In the genomic region with DNA sequence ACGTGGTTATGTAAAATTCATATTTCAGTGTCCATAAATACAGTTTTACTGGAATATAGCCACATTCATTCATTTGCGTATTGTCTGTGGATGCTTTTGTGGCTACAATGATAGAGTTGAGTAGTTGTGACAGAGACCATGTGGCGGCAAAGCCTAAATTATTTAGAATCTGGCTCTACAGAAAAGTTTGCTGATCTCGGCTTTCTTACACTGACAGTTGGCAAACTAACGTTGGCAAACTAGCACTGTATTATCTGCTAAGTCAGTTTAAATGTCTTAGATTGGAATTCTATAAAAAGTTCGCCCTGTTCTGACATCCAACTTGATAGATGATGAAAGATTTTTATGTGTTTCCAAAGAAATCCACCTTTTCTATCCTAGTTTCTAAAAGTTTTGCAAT, we compare ENCODE assay signal across 28 cellular contexts. TPM values are rescaled to one million over a fixed set of nuclear protein-coding genes. Genes with fewer than 3 reads are reported as not detected.
DNase-seq lines count a peak whose midpoint lies in the region; ATAC-seq, FAIRE-seq and TF ChIP-seq lines count a peak whose summit lies in the region.
"Had no signal": no experiment of that assay in that cellular context is flagged by ENCODE, and none has a peak within 500 bp of the region (broad histone marks: within the 10 kb centered on the region; RNA-seq: fewer than 3 reads in every experiment).

No MANE protein-coding gene starts in this region.

- peaks cover 24% of the 10 kb centered on the region for H3K79me2 ChIP-seq in Karpas-422 (ENCODE audit: low read length)
- H3K79me2 ChIP-seq in K562 (ENCODE audit: control insufficient read depth, insufficient read depth, low read length), result peaks cover 16% of the 10 kb centered on the region
- peaks cover 32% of the 10 kb centered on the region for H3K79me2 ChIP-seq in smooth muscle cell (ENCODE audit: low read depth)

- CTCF ChIA-PET in K562 (lab: Yijun Ruan, JAX; ENCODE audit: low intra/inter-chr PET ratio), result interaction anchor here (2.6 to 2.7 kb wide), 2 partner anchors 64 to 129 kb away, joined by 12 to 14 read pairs; no protein-coding TSS in a partner anchor

- intact Hi-C loops in K562 (cut with micrococcal nuclease) (no loop called here), spleen (cut with DNase I; ENCODE audit: low total_unique reads) (loop anchor here (5.0 kb wide), 1 partner anchor 130 kb away; the partner anchor contains the start of gene POP5), esophagus squamous epithelium (cut with DNase I) (loop anchor here (5.0 kb wide), 1 partner anchor 65 kb away; no protein-coding TSS in a partner anchor)

- H3K9ac ChIP-seq in BLaER1 treated with 17β-estradiol and CSF1 and Interleukin-3, amounts not matched to agents 10 nM and 100 nM, result no peak overlapping the region; a peak in 1 of 22 replicates
- H3K9ac ChIP-seq in Karpas-422 (ENCODE audit: low read length) (no peak overlapping the region), K562 (ENCODE audit: insufficient read depth in 1 of 2, low read depth in 2 of 2, low read length in 2 of 2) (no peak overlapping the region), smooth muscle cell (ENCODE audit: low read depth) (no peak overlapping the region)

- no peaks in the 10 kb centered on the region for H3K9me3 Mint-ChIP-seq in neural crest cell
- H3K9me3 Mint-ChIP-seq: activated naive CD8-positive, alpha-beta T cell treated with anti-CD3 and anti-CD28 coated beads, Interleukin-2, amount 10 ng/mL, durations not matched to agents 7 days and 5 days; dendritic cell treated with granulocyte-macrophage colony-stimulating factor and Interleukin-4, amounts not matched to agents 40 ng/mL and 50 ng/mL, for 4 days; memory B cell had no signal

- DNase-seq in Karpas-422 (no peak), K562 (ENCODE audit: extremely low read depth in 1 of 4, low spot score in 3 of 4) (no peak), neural crest cell (ENCODE audit: low read depth, low spot score) (no peak), spleen (no peak), smooth muscle cell (lab: John Stamatoyannopoulos, UW; ENCODE audit: unreplicated experiment) (no peak), esophagus squamous epithelium (lab: John Stamatoyannopoulos, UW) (no peak)
- DNase-seq: activated CD4-positive, CD25-positive, alpha-beta regulatory T cell treated with anti-CD3 and anti-CD28 coated beads, Interleukin-2, amount 50 U/mL, for 72 hours; activated effector memory CD4-positive, alpha-beta T cell treated with anti-CD3 and anti-CD28 coated beads, Interleukin-2, amount 50 U/mL, for 16 hours; activated naive CD8-positive, alpha-beta T cell treated with anti-CD3 and anti-CD28 coated beads, Interleukin-2, amount 10 ng/mL, durations not matched to agents 7 days and 5 days; activated T-cell treated with anti-CD3 and anti-CD28 coated beads for 4 hours; central memory CD4-positive, alpha-beta T cell; gastrocnemius medialis; hypothalamus; MV-4-11; NCI-H1694; NCI-H524; SHP77 treated with DMSO at 0.1 percent for 48 hours; small intestine; stimulated activated CD4-positive, alpha-beta T cell treated with anti-CD3 and anti-CD28 coated beads, Interleukin-2, amount 100 ng/mL, for 24 hours; transverse colon had no signal

- no peak overlapping the region for H3K27ac ChIP-seq in BLaER1 treated with 17β-estradiol and CSF1 and Interleukin-3, amounts not matched to agents 10 nM and 100 nM
- H3K27ac ChIP-seq in Karpas-422 (ENCODE audit: low read length), result 0 out of 2 replicates have a peak overlapping the region, but pooled peaks have one; percentile 7
- H3K27ac ChIP-seq in K562 (ENCODE audit: extremely low read depth, low read depth, low read length), result no peak overlapping the region
- no peak overlapping the region for H3K27ac ChIP-seq in spleen
- no peak overlapping the region for H3K27ac ChIP-seq in smooth muscle cell (ENCODE audit: low read depth)
- no peak overlapping the region for H3K27ac ChIP-seq in esophagus squamous epithelium
- H3K27ac ChIP-seq: C4-2B had no signal

- TF ChIP-seq CTCF in K562 (IDR thresholded peaks at IDR 0.05 in 2 of 3, conservative IDR thresholded peaks at IDR 0.05 in 1 of 3; ENCODE audit: insufficient read depth in 2 of 3, low read depth in 1 of 3, low read length in 3 of 3) (no peak), neural crest cell (conservative IDR thresholded peaks at IDR 0.05) (no peak), spleen (IDR thresholded peaks at IDR 0.05 in 8 of 11, conservative IDR thresholded peaks at IDR 0.05 in 3 of 11) (no peak), smooth muscle cell (IDR thresholded peaks at IDR 0.05; ENCODE audit: borderline replicate concordance, insufficient read depth, poor library complexity, severe bottlenecking) (no peak), esophagus squamous epithelium (IDR thresholded peaks at IDR 0.05) (no peak)

- no peak overlapping the region for H3K27ac Mint-ChIP-seq in neural crest cell (ENCODE audit: unreplicated experiment)
- H3K27ac Mint-ChIP-seq: activated naive CD8-positive, alpha-beta T cell treated with anti-CD3 and anti-CD28 coated beads, Interleukin-2, amount 10 ng/mL, durations not matched to agents 7 days and 5 days; dendritic cell treated with granulocyte-macrophage colony-stimulating factor and Interleukin-4, amounts not matched to agents 40 ng/mL and 50 ng/mL, for 4 days; memory B cell had no signal

- H3K27me3 ChIP-seq in BLaER1 treated with 17β-estradiol and CSF1 and Interleukin-3, amounts not matched to agents 10 nM and 100 nM, result no peaks in the 10 kb centered on the region
- H3K27me3 ChIP-seq in Karpas-422 (ENCODE audit: low read length) (no peaks in the 10 kb centered on the region), K562 (ENCODE audit: control insufficient read depth in 2 of 2, insufficient read depth in 2 of 2, low read length in 2 of 2) (no peaks in the 10 kb centered on the region), spleen (replicated peaks in 1 of 7) (no peaks in the 10 kb centered on the region), smooth muscle cell (ENCODE audit: low read depth) (no peaks in the 10 kb centered on the region), esophagus squamous epithelium (no peaks in the 10 kb centered on the region)
- H3K27me3 ChIP-seq: gastrocnemius medialis, transverse colon had no signal

- no peaks in the 10 kb centered on the region for H3K27me3 Mint-ChIP-seq in neural crest cell (ENCODE audit: low read depth)
- H3K27me3 Mint-ChIP-seq: activated naive CD8-positive, alpha-beta T cell treated with anti-CD3 and anti-CD28 coated beads, Interleukin-2, amount 10 ng/mL, durations not matched to agents 7 days and 5 days; dendritic cell treated with granulocyte-macrophage colony-stimulating factor and Interleukin-4, amounts not matched to agents 40 ng/mL and 50 ng/mL, for 4 days; memory B cell had no signal

- peak overlapping the region in 9 of 11 experiments; percentile 89 to 99 (median 95); a peak in 11 of 22 replicates for H3K4me2 ChIP-seq in BLaER1 treated with 17β-estradiol and CSF1 and Interleukin-3, amounts not matched to agents 10 nM and 100 nM
- H3K4me2 ChIP-seq in Karpas-422 (ENCODE audit: low read depth, low read length, poor library complexity, severe bottlenecking), result no peak overlapping the region
- no peak overlapping the region for H3K4me2 ChIP-seq in K562 (ENCODE audit: insufficient read depth, low read length)
- no peak overlapping the region for H3K4me2 ChIP-seq in smooth muscle cell

- peaks cover 6 to 36% (median 18%) of the 10 kb centered on the region in 11 experiments; a peak in 17 of 22 replicates for H4K20me1 ChIP-seq in BLaER1 treated with 17β-estradiol and CSF1 and Interleukin-3, amounts not matched to agents 10 nM and 100 nM
- H4K20me1 ChIP-seq in Karpas-422 (ENCODE audit: insufficient read depth, low read depth, low read length), result peaks cover 7% of the 10 kb centered on the region; the same call in 1 of the 2 replicates
- H4K20me1 ChIP-seq in K562 (replicated peaks; ENCODE audit: control insufficient read depth, insufficient read depth, low read length), result no peaks in the 10 kb centered on the region; the same call in 1 of the 2 replicates
- H4K20me1 ChIP-seq in smooth muscle cell (ENCODE audit: low read depth), result peaks cover 36% of the 10 kb centered on the region

- H3K9me3 ChIP-seq in BLaER1 treated with 17β-estradiol and CSF1 and Interleukin-3, amounts not matched to agents 10 nM and 100 nM (replicated peaks in 1 of 11), result no peaks in the 10 kb centered on the region
- H3K9me3 ChIP-seq in Karpas-422 (ENCODE audit: low read length) (no peaks in the 10 kb centered on the region), K562 (replicated peaks; ENCODE audit: control insufficient read depth, insufficient read depth, low read depth, low read length) (no peaks in the 10 kb centered on the region), spleen (no peaks in the 10 kb centered on the region), smooth muscle cell (replicated peaks; ENCODE audit: low read depth) (no peaks in the 10 kb centered on the region), esophagus squamous epithelium (no peaks in the 10 kb centered on the region)
- H3K9me3 ChIP-seq: gastrocnemius medialis, transverse colon had no signal

- peaks cover 14% of the 10 kb centered on the region for H3F3A ChIP-seq in smooth muscle cell (ENCODE audit: low read depth)

- no TSS peak for BruUV-seq in K562 (replicated peaks; lab: Mats Ljungman, UMichigan)

- peaks cover 42 to 49% (median 44%) of the 10 kb centered on the region in 11 experiments for H3K36me3 ChIP-seq in BLaER1 treated with 17β-estradiol and CSF1 and Interleukin-3, amounts not matched to agents 10 nM and 100 nM
- H3K36me3 ChIP-seq in Karpas-422 (ENCODE audit: insufficient read depth, low read length), result peaks cover 14% of the 10 kb centered on the region; the same call in 1 of the 2 replicates
- peaks cover 44% of the 10 kb centered on the region for H3K36me3 ChIP-seq in K562 (ENCODE audit: control insufficient read depth, insufficient read depth, low read length)
- H3K36me3 ChIP-seq in spleen, result peaks cover 6 to 46% (median 36%) of the 10 kb centered on the region in 6 donors
- no peaks in the 10 kb centered on the region for H3K36me3 ChIP-seq in smooth muscle cell (ENCODE audit: low read depth)
- H3K36me3 ChIP-seq in esophagus squamous epithelium, result peaks cover 4 to 40% (median 19%) of the 10 kb centered on the region in 3 donors

- TF ChIP-seq POLR2A in K562 (conservative IDR thresholded peaks at IDR 0.05) (no peak), spleen (IDR thresholded peaks at IDR 0.05) (no peak), esophagus squamous epithelium (IDR thresholded peaks at IDR 0.05) (no peak)

- peaks cover 10% of the 10 kb centered on the region for H3K36me3 Mint-ChIP-seq in neural crest cell (ENCODE audit: low read depth)

- H3K9me2 ChIP-seq in Karpas-422 (replicated peaks; ENCODE audit: insufficient read depth, low read length), result no peaks in the 10 kb centered on the region

- in situ Hi-C loops in K562 (cut with MboI), result loop anchor here (5.0 kb wide), 1 partner anchor 130 kb away; the partner anchor contains the start of gene POP5

- POLR2A ChIA-PET in K562 (lab: Yijun Ruan, JAX), result interaction anchor here (1.2 to 2.8 kb wide), 2 partner anchors 7 to 20 kb away, joined by 3 to 22 read pairs; no protein-coding TSS in a partner anchor

- peak overlapping the region; percentile 87 for H3K4me3 Mint-ChIP-seq in neural crest cell
- H3K4me3 Mint-ChIP-seq: dendritic cell treated with granulocyte-macrophage colony-stimulating factor and Interleukin-4, amounts not matched to agents 40 ng/mL and 50 ng/mL, for 4 days had no signal

- H3K4me1 ChIP-seq in BLaER1 treated with 17β-estradiol and CSF1 and Interleukin-3, amounts not matched to agents 10 nM and 100 nM, result peaks cover 24 to 53% (median 51%) of the 10 kb centered on the region in 10 experiments
- H3K4me1 ChIP-seq in Karpas-422 (ENCODE audit: low read length) (peaks cover 27% of the 10 kb centered on the region), K562 (replicated peaks in 1 of 2; ENCODE audit: control insufficient read depth in 2 of 2, insufficient read depth in 2 of 2, low read length in 2 of 2) (peaks cover 7 to 17% of the 10 kb centered on the region in 2 experiments; a peak in 4 of 5 replicates), spleen (peaks cover 15 to 54% (median 39%) of the 10 kb centered on the region in 6 donors), smooth muscle cell (ENCODE audit: low read depth) (peaks cover 16% of the 10 kb centered on the region), esophagus squamous epithelium (peaks cover 14 to 36% (median 18%) of the 10 kb centered on the region in 3 donors)

- no peak for ATAC-seq in K562
- ATAC-seq: gastrocnemius medialis, GM12878, Panc1 had no signal

- TF ChIP-seq RAD21 in K562 (CRISPR knock-in tag; conservative IDR thresholded peaks at IDR 0.05 in 1 of 2, IDR thresholded peaks at IDR 0.05 in 1 of 2), result no peak

- no peak overlapping the region for H2AFZ ChIP-seq in Karpas-422 (ENCODE audit: low read length)
- H2AFZ ChIP-seq in K562 (ENCODE audit: low read depth, low read length), result no peak overlapping the region
- no peak overlapping the region for H2AFZ ChIP-seq in smooth muscle cell (ENCODE audit: low read depth)

- TF ChIP-seq EP300 in K562 (IDR thresholded peaks at IDR 0.05; ENCODE audit: low read length), result no peak

- no peak for FAIRE-seq in K562 (lab: Jason Lieb, UNC)
- FAIRE-seq: astrocyte, endometrium, GM12878, small intestine had no signal

- H3K9me1 ChIP-seq in K562 (ENCODE audit: control insufficient read depth, insufficient read depth, low read length), result no peaks in the 10 kb centered on the region

- WGBS in K562 (ENCODE audit: insufficient coverage, low coverage, missing lambda C conversion rate), result 83% methylated on average over 6 of the region's 6 CpGs
- WGBS in spleen, 5 donors, result 83 to 89% (median 85%) methylated on average over 6 of the region's 6 CpGs
- 75% methylated on average over 6 of the region's 6 CpGs for WGBS in smooth muscle cell (ENCODE audit: low lambda C conversion rate)
- WGBS in esophagus squamous epithelium, 2 donors, result 66 to 71% methylated on average over 6 of the region's 6 CpGs

- no peak overlapping the region for H3K4me3 ChIP-seq in BLaER1 treated with 17β-estradiol and CSF1 and Interleukin-3, amounts not matched to agents 10 nM and 100 nM
- no peak overlapping the region for H3K4me3 ChIP-seq in Karpas-422 (ENCODE audit: low read length)
- H3K4me3 ChIP-seq in K562, result no peak overlapping the region
- no peak overlapping the region for H3K4me3 ChIP-seq in spleen
- H3K4me3 ChIP-seq in smooth muscle cell, result no peak overlapping the region
- H3K4me3 ChIP-seq in esophagus squamous epithelium, result no peak overlapping the region
- H3K4me3 ChIP-seq: gastrocnemius medialis, transverse colon had no signal

- H3K4me1 Mint-ChIP-seq in neural crest cell, result peaks cover 41% of the 10 kb centered on the region

RNA-seq across cellular contexts. Expression of gene UNC119B, which starts 2.4 kb away (rescaled TPM):
- total RNA-seq in Karpas-422 (2014; rRNA removed; shearing (Covaris generic); ENCODE audit: low replicate concordance), result 19.7 and 28.8 TPM in 2 replicates
- total RNA-seq in K562 (2011; cell fraction: chromatin; rRNA removed; ENCODE audit: low replicate concordance), result 18.7 and 28.7 TPM in 2 replicates
- total RNA-seq in K562 (2011; cell fraction: nucleolus; rRNA removed), result 23.0 and 27.2 TPM in 2 replicates
- 21.1 and 23.8 TPM in 2 replicates for total RNA-seq in K562 (2011; cell fraction: nucleoplasm; rRNA removed)
- total RNA-seq in K562 (2014; rRNA removed) (14.6 and 15.1 TPM in 2 replicates), K562 (2014; rRNA removed; fragmentation: Illumina TruSeq; extraction: Trizol) (11.9 and 13.8 TPM in 2 replicates), K562 (2015; rRNA removed; fragmentation: Illumina TruSeq; extraction: Trizol) (9.2 and 9.3 TPM in 2 replicates), K562 (2021) (22.2 and 25.0 TPM in 2 replicates), neural crest cell (79.7 and 80.0 TPM in 2 replicates), spleen (10 to 100 TPM; 13.0 to 32.2 (median 29.8) TPM), smooth muscle cell (18.9 and 20.2 TPM in 2 replicates), esophagus squamous epithelium (10 to 100 TPM in 3 of 4 donors, 1 to 10 TPM in 1; 6.4 to 23.3 (median 12.4) TPM)
- polyA plus RNA-seq in K562 (2011; rRNA removed) (26.5 and 34.5 TPM in 2 replicates), K562 (2014; fragmentation: Illumina TruSeq; extraction: Trizol) (16.5 and 19.5 TPM in 2 replicates), K562 (2014; fragmentation: Nextera tagmentation; extraction: Ambion mirVana) (1 to 10 TPM; 4.0 to 6.5 TPM), K562 (2014; rRNA removed) (20.2 and 21.6 TPM in 2 replicates), spleen (10 to 100 TPM in 1 of 3 donors, 1 to 10 TPM in 2; 5.5 to 17.3 (median 8.1) TPM), smooth muscle cell (9.8 and 13.1 TPM in 2 replicates)
- polyA plus RNA-seq in K562 (2011; cell fraction: cytosol; rRNA removed), result 23.8 and 27.8 TPM in 2 replicates
- polyA plus RNA-seq in K562 (2011; cell fraction: nucleus; rRNA removed), result 28.8 and 32.2 TPM in 2 replicates
- 17.9 and 20.1 TPM in 2 replicates for polyA plus RNA-seq in K562 (2012)
- polyA minus RNA-seq in K562 (2011; rRNA and poly(A)+ RNA removed), result 28.0 and 45.8 TPM in 2 replicates
- polyA minus RNA-seq in K562 (2011; cell fraction: cytosol; rRNA and poly(A)+ RNA removed), result 13.2 and 21.8 TPM in 2 replicates
- 17.6 and 18.5 TPM in 2 replicates for polyA minus RNA-seq in K562 (2011; cell fraction: nucleus; rRNA and poly(A)+ RNA removed)

RNA-seq across cellular contexts. Expression of gene ACADS, which starts 13.0 kb away (rescaled TPM):
- total RNA-seq in Karpas-422 (2014; rRNA removed; shearing (Covaris generic); ENCODE audit: low replicate concordance), result 5.2 and 7.3 TPM in 2 replicates
- total RNA-seq in K562 (2011; cell fraction: chromatin; rRNA removed; ENCODE audit: low replicate concordance), result 6.2 and 32.9 TPM in 2 replicates
- 34.2 and 46.8 TPM in 2 replicates for total RNA-seq in K562 (2011; cell fraction: nucleolus; rRNA removed)
- 17.8 and 18.3 TPM in 2 replicates for total RNA-seq in K562 (2011; cell fraction: nucleoplasm; rRNA removed)
- total RNA-seq in K562 (2014; rRNA removed) (20.2 and 20.3 TPM in 2 replicates), K562 (2014; rRNA removed; fragmentation: Illumina TruSeq; extraction: Trizol) (2.1 and 3.1 TPM in 2 replicates), K562 (2015; rRNA removed; fragmentation: Illumina TruSeq; extraction: Trizol) (8.8 and 9.0 TPM in 2 replicates), K562 (2021) (17.2 and 18.5 TPM in 2 replicates), neural crest cell (5.6 and 5.9 TPM in 2 replicates), spleen (10 to 100 TPM; 21.4 to 55.1 (median 35.1) TPM), smooth muscle cell (3.7 and 6.0 TPM in 2 replicates), esophagus squamous epithelium (10 to 100 TPM; 11.3 to 30.9 (median 19.6) TPM)
- polyA plus RNA-seq in K562 (2011; rRNA removed) (13.6 and 14.1 TPM in 2 replicates), K562 (2014; fragmentation: Illumina TruSeq; extraction: Trizol) (3.3 and 8.3 TPM in 2 replicates), K562 (2014; fragmentation: Nextera tagmentation; extraction: Ambion mirVana) (under 1 TPM; 0.06 to 0.14 TPM), K562 (2014; rRNA removed) (18.3 and 20.3 TPM in 2 replicates), spleen (10 to 100 TPM; 21.2 to 66.4 (median 40.1) TPM), smooth muscle cell (14.0 and 14.3 TPM in 2 replicates)
- polyA plus RNA-seq in K562 (2011; cell fraction: cytosol; rRNA removed), result 15.7 and 34.6 TPM in 2 replicates
- polyA plus RNA-seq in K562 (2011; cell fraction: nucleus; rRNA removed), result 34.9 and 56.3 TPM in 2 replicates
- polyA plus RNA-seq in K562 (2012), result 10.1 and 22.2 TPM in 2 replicates
- polyA minus RNA-seq in K562 (2011; rRNA and poly(A)+ RNA removed), result 2.3 and 3.0 TPM in 2 replicates
- 10.6 and 11.6 TPM in 2 replicates for polyA minus RNA-seq in K562 (2011; cell fraction: cytosol; rRNA and poly(A)+ RNA removed)
- polyA minus RNA-seq in K562 (2011; cell fraction: nucleus; rRNA and poly(A)+ RNA removed), result 11.1 and 14.4 TPM in 2 replicates

RNA-seq across cellular contexts. Expression of gene MLEC, which starts 25.7 kb away (rescaled TPM):
- 80.8 and 88.3 TPM in 2 replicates for total RNA-seq in Karpas-422 (2014; rRNA removed; shearing (Covaris generic); ENCODE audit: low replicate concordance)
- total RNA-seq in K562 (2011; cell fraction: chromatin; rRNA removed; ENCODE audit: low replicate concordance), result 88.8 and 90.6 TPM in 2 replicates
- total RNA-seq in K562 (2011; cell fraction: nucleolus; rRNA removed), result 52.4 and 69.7 TPM in 2 replicates
- total RNA-seq in K562 (2011; cell fraction: nucleoplasm; rRNA removed), result 97.0 and 104 TPM in 2 replicates
- total RNA-seq in K562 (2014; rRNA removed) (57.8 and 63.6 TPM in 2 replicates), K562 (2014; rRNA removed; fragmentation: Illumina TruSeq; extraction: Trizol) (90.7 and 93.1 TPM in 2 replicates), K562 (2015; rRNA removed; fragmentation: Illumina TruSeq; extraction: Trizol) (102 and 108 TPM in 2 replicates), K562 (2021) (92.9 and 104 TPM in 2 replicates), neural crest cell (165 and 167 TPM in 2 replicates), spleen (100 to 1,000 TPM in 1 of 7 donors, 10 to 100 TPM in 6; 60.1 to 117 (median 78.5) TPM), smooth muscle cell (70.7 and 92.5 TPM in 2 replicates), esophagus squamous epithelium (10 to 100 TPM; 20.7 to 48.9 (median 34.3) TPM)
- polyA plus RNA-seq in K562 (2011; rRNA removed) (40.2 and 51.9 TPM in 2 replicates), K562 (2014; fragmentation: Illumina TruSeq; extraction: Trizol) (73.7 and 94.6 TPM in 2 replicates), K562 (2014; fragmentation: Nextera tagmentation; extraction: Ambion mirVana) (10 to 100 TPM; 18.5 to 20.5 TPM), K562 (2014; rRNA removed) (40.9 and 45.3 TPM in 2 replicates), spleen (10 to 100 TPM in 2 of 3 donors, 1 to 10 TPM in 1; 7.7 to 22.6 (median 10.9) TPM), smooth muscle cell (220 and 230 TPM in 2 replicates)
- polyA plus RNA-seq in K562 (2011; cell fraction: cytosol; rRNA removed), result 11.9 and 30.2 TPM in 2 replicates
- polyA plus RNA-seq in K562 (2011; cell fraction: nucleus; rRNA removed), result 22.8 and 31.1 TPM in 2 replicates
- polyA plus RNA-seq in K562 (2012), result 51.4 and 67.7 TPM in 2 replicates
- 68.4 and 73.2 TPM in 2 replicates for polyA minus RNA-seq in K562 (2011; rRNA and poly(A)+ RNA removed)
- 40.9 and 51.9 TPM in 2 replicates for polyA minus RNA-seq in K562 (2011; cell fraction: cytosol; rRNA and poly(A)+ RNA removed)
- polyA minus RNA-seq in K562 (2011; cell fraction: nucleus; rRNA and poly(A)+ RNA removed), result 6.3 and 17.9 TPM in 2 replicates

Comparison
In these comparisons a context has a peak if more than half of its experiments do, and no peak if none do; other contexts are left out.
1. H3K4me2 ChIP-seq: peak in BLaER1 treated with 17β-estradiol and CSF1 and Interleukin-3, amounts not matched to agents 10 nM and 100 nM (9 of 11); none in Karpas-422 (single experiment), K562 (single experiment) and smooth muscle cell (single experiment).